Comparison of ENCODE assay signal across 17 cellular contexts in the genomic region with DNA sequence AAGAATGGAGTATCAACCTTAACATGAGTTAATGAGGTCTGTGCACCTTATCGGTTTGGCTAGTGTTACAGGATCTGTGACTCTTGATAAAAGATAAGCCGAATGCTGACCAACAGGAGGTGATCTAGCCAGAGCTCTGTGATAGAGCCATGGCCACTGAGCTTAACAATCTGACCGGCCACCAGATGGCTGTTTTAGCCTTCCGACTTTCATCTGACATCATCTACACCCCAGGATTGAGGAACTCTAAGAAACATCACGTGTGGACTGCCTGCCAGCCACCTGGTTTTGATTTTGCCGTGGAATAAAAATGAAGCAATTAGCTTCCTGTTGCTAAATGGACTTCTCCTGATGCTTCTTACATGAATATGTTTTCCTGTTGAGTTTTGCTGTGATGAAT.
DNase-seq lines count a peak whose midpoint lies in the region; ATAC-seq and TF ChIP-seq lines count a peak whose summit lies in the region.
"Had no signal": no experiment of that assay in that cellular context is flagged by ENCODE, and none has a peak within 500 bp of the region (broad histone marks: within the 10 kb centered on the region; RNA-seq: fewer than 3 reads in every experiment).

No MANE protein-coding gene starts in this region.

- no peak for TF ChIP-seq CTCF in GM10266 (IDR thresholded peaks at IDR 0.05; ENCODE audit: control insufficient read depth, insufficient read depth, low read depth, missing control alignments)

- no peak overlapping the region for H3K27ac Mint-ChIP-seq in activated T-cell treated with anti-CD3 and anti-CD28 coated beads, Interleukin-2, amount 50 U/mL, for 24 hours
- H3K27ac Mint-ChIP-seq: activated naive CD4-positive, alpha-beta T cell treated with anti-CD3 and anti-CD28 coated beads, Interleukin-2, amount 50 U/mL, for 72 hours; immature natural killer cell had no signal

- DNase-seq in A172 (ENCODE audit: low spot score): peak; percentile 24
- peak; percentile 4 for DNase-seq in GM03348 (ENCODE audit: low spot score)
- peak; percentile 14 for DNase-seq in RPMI7951 (ENCODE audit: low read depth)
- peak; percentile 59 for DNase-seq in fibroblast of gingiva (ENCODE audit: low read depth)
- no peak for DNase-seq in activated T-cell treated with anti-CD3 and anti-CD28 coated beads, Interleukin-2, amount 50 U/mL, for 24 hours
- no peak for DNase-seq in stimulated activated naive CD8-positive, alpha-beta T cell treated with anti-CD3 and anti-CD28 coated beads, Interleukin-15, Interleukin-2, amounts not matched to agents 100 U/mL and 50 U/mL, for 24 hours
- no peak for DNase-seq in GM10266 (ENCODE audit: extremely low spot score)
- DNase-seq: effector CD4-positive, alpha-beta T cell; foreskin melanocyte; immature natural killer cell; Kasumi-1; mesenchymal stem cell; NCI-H146; NCI-H510A; stimulated activated CD4-positive, alpha-beta T cell treated with anti-CD3 and anti-CD28 coated beads, Interleukin-1b, Interleukin-23, amount 100 ng/mL, for 48 hours had no signal

- no peaks in the 10 kb centered on the region for H3K9me3 Mint-ChIP-seq in activated T-cell treated with anti-CD3 and anti-CD28 coated beads, Interleukin-2, amount 50 U/mL, for 24 hours
- H3K9me3 Mint-ChIP-seq: activated naive CD4-positive, alpha-beta T cell treated with anti-CD3 and anti-CD28 coated beads, Interleukin-2, amount 50 U/mL, for 72 hours had no signal

- ATAC-seq in stimulated activated naive CD8-positive, alpha-beta T cell treated with anti-CD3 and anti-CD28 coated beads, Interleukin-15, Interleukin-2, amounts not matched to agents 100 U/mL and 50 U/mL, for 24 hours: no peak
- no peak for ATAC-seq in HG02852 (IDR thresholded peaks at IDR 0.05; ENCODE audit: unreplicated experiment)
- ATAC-seq: activated naive CD4-positive, alpha-beta T cell treated with anti-CD3 and anti-CD28 coated beads, Interleukin-2, amount 50 U/mL, for 72 hours had no signal

- H3K4me3 Mint-ChIP-seq in activated T-cell treated with anti-CD3 and anti-CD28 coated beads, Interleukin-2, amount 50 U/mL, for 24 hours: no peak overlapping the region
- H3K4me3 Mint-ChIP-seq: immature natural killer cell had no signal

- H3K36me3 Mint-ChIP-seq in activated T-cell treated with anti-CD3 and anti-CD28 coated beads, Interleukin-2, amount 50 U/mL, for 24 hours (ENCODE audit: low read depth): no peaks in the 10 kb centered on the region
- H3K36me3 Mint-ChIP-seq: activated naive CD4-positive, alpha-beta T cell treated with anti-CD3 and anti-CD28 coated beads, Interleukin-2, amount 50 U/mL, for 72 hours; immature natural killer cell had no signal

- no peaks in the 10 kb centered on the region for H3K4me1 Mint-ChIP-seq in activated T-cell treated with anti-CD3 and anti-CD28 coated beads, Interleukin-2, amount 50 U/mL, for 24 hours (ENCODE audit: low read depth)
- H3K4me1 Mint-ChIP-seq: immature natural killer cell had no signal

- peaks cover 45% of the 10 kb centered on the region for H3K27me3 Mint-ChIP-seq in activated T-cell treated with anti-CD3 and anti-CD28 coated beads, Interleukin-2, amount 50 U/mL, for 24 hours

Comparison
In these comparisons a context has a peak if more than half of its experiments do, and no peak if none do; other contexts are left out.
1. DNase-seq: peak in A172 (single experiment), GM03348 (single experiment), RPMI7951 (single experiment) and fibroblast of gingiva (single experiment); none in activated T-cell treated with anti-CD3 and anti-CD28 coated beads, Interleukin-2, amount 50 U/mL, for 24 hours (single experiment), stimulated activated naive CD8-positive, alpha-beta T cell treated with anti-CD3 and anti-CD28 coated beads, Interleukin-15, Interleukin-2, amounts not matched to agents 100 U/mL and 50 U/mL, for 24 hours (single experiment) and GM10266 (single experiment).